In genomic region chr13:23678768-23679167, GRCh38 we compare ENCODE assay signal across 24 cellular contexts.
DNase-seq lines count a peak whose midpoint lies in the region; ATAC-seq, FAIRE-seq and TF ChIP-seq lines count a peak whose summit lies in the region.
"Had no signal": no experiment of that assay in that cellular context is flagged by ENCODE, and none has a peak within 500 bp of the region (broad histone marks: within the 10 kb centered on the region; RNA-seq: fewer than 3 reads in every experiment).

No MANE protein-coding gene starts in this region.

- peaks cover 7% of the 10 kb centered on the region for H3K9me3 Mint-ChIP-seq in activated naive CD8-positive, alpha-beta T cell treated with anti-CD3 and anti-CD28 coated beads, Interleukin-2, amount 10 ng/mL, durations not matched to agents 7 days and 5 days
- peaks cover 7% of the 10 kb centered on the region for H3K9me3 Mint-ChIP-seq in activated naive CD8-positive, alpha-beta T cell treated with anti-CD3 and anti-CD28 coated beads for 36 hours
- peaks cover 12% of the 10 kb centered on the region for H3K9me3 Mint-ChIP-seq in type B pancreatic cell
- no peaks in the 10 kb centered on the region for H3K9me3 Mint-ChIP-seq in activated naive CD8-positive, alpha-beta T cell treated with anti-CD3 and anti-CD28 coated beads, Interleukin-2, amount 50 U/mL, for 24 hours

- POLR2A ChIA-PET in activated naive CD8-positive, alpha-beta T cell treated with anti-CD3 and anti-CD28 coated beads, Interleukin-2, amount 10 ng/mL, durations not matched to agents 7 days and 5 days (lab: Charles Lee), result interaction anchor here (0.7 to 1.5 kb wide), 2 partner anchors 18 to 303 kb away, joined by 3 to 6 read pairs; no protein-coding TSS in a partner anchor

- peak overlapping the region; percentile 3 for H3K4me3 Mint-ChIP-seq in activated naive CD8-positive, alpha-beta T cell treated with anti-CD3 and anti-CD28 coated beads, Interleukin-2, amount 10 ng/mL, durations not matched to agents 7 days and 5 days
- H3K4me3 Mint-ChIP-seq in activated naive CD8-positive, alpha-beta T cell treated with anti-CD3 and anti-CD28 coated beads for 36 hours, result no peak overlapping the region
- H3K4me3 Mint-ChIP-seq in type B pancreatic cell, result no peak overlapping the region
- H3K4me3 Mint-ChIP-seq in activated naive CD8-positive, alpha-beta T cell treated with anti-CD3 and anti-CD28 coated beads, Interleukin-2, amount 50 U/mL, for 24 hours, result no peak overlapping the region
- H3K4me3 Mint-ChIP-seq: activated CD8-positive, alpha-beta T cell treated with anti-CD3 and anti-CD28 coated beads, Interleukin-2, amount 10 ng/mL, durations not matched to agents 7 days and 5 days; activated naive CD4-positive, alpha-beta T cell treated with anti-CD3 and anti-CD28 coated beads for 36 hours; memory B cell had no signal

- no peaks in the 10 kb centered on the region for H3K9me3 ChIP-seq in RWPE2 (ENCODE audit: severe bottlenecking)
- H3K9me3 ChIP-seq: gastroesophageal sphincter, upper lobe of right lung had no signal

- no peaks in the 10 kb centered on the region for H3K36me3 ChIP-seq in RWPE2 (ENCODE audit: low read depth)
- H3K36me3 ChIP-seq: BLaER1, gastroesophageal sphincter, upper lobe of right lung had no signal

- peak overlapping the region; percentile 48 for H3K27ac ChIP-seq in RWPE2 (ENCODE audit: poor library complexity, severe bottlenecking)
- H3K27ac ChIP-seq: BLaER1, gastroesophageal sphincter, upper lobe of right lung had no signal

- DNase-seq in activated naive CD8-positive, alpha-beta T cell treated with anti-CD3 and anti-CD28 coated beads, Interleukin-2, amount 10 ng/mL, durations not matched to agents 7 days and 5 days, result no peak
- no peak for DNase-seq in activated naive CD8-positive, alpha-beta T cell treated with anti-CD3 and anti-CD28 coated beads for 36 hours
- no peak for DNase-seq in RWPE2 (ENCODE audit: low spot score)
- DNase-seq in glomerular visceral epithelial cell (ENCODE audit: extremely low spot score), result peak; percentile 61
- DNase-seq in type B pancreatic cell (ENCODE audit: extremely low spot score, unreplicated experiment), result no peak
- DNase-seq in GM19239 (ENCODE audit: insufficient read length, low spot score), result no peak
- no peak for DNase-seq in dedifferentiated amniotic fluid mesenchymal stem cell (ENCODE audit: extremely low spot score)
- DNase-seq in activated naive CD8-positive, alpha-beta T cell treated with anti-CD3 and anti-CD28 coated beads, Interleukin-2, amount 50 U/mL, for 24 hours, result no peak
- DNase-seq: activated T-cell treated with anti-CD3 and anti-CD28 coated beads, Interleukin-2, amount 50 U/mL, for 1 hour; aorta; cerebellar nuclear complex; COR-L47; DND-41; NCI-H1436 treated with DMSO at 0.1 percent for 48 hours; NCI-H2171; upper lobe of right lung had no signal

- no peak for ATAC-seq in activated naive CD8-positive, alpha-beta T cell treated with anti-CD3 and anti-CD28 coated beads, Interleukin-2, amount 10 ng/mL, durations not matched to agents 7 days and 5 days (ENCODE audit: low read depth)
- ATAC-seq in RWPE2 (ENCODE audit: low read depth), result no peak
- ATAC-seq in activated naive CD8-positive, alpha-beta T cell treated with anti-CD3 and anti-CD28 coated beads, Interleukin-2, amount 50 U/mL, for 24 hours, result no peak
- ATAC-seq: esophagus mucosa, gastroesophageal sphincter, upper lobe of right lung had no signal

- H3K27me3 ChIP-seq in RWPE2 (ENCODE audit: insufficient read depth, poor library complexity, severe bottlenecking), result no peaks in the 10 kb centered on the region
- H3K27me3 ChIP-seq: BLaER1, gastroesophageal sphincter, upper lobe of right lung had no signal

- H3K27ac Mint-ChIP-seq in activated naive CD8-positive, alpha-beta T cell treated with anti-CD3 and anti-CD28 coated beads, Interleukin-2, amount 10 ng/mL, durations not matched to agents 7 days and 5 days, result no peak overlapping the region
- H3K27ac Mint-ChIP-seq in activated naive CD8-positive, alpha-beta T cell treated with anti-CD3 and anti-CD28 coated beads for 36 hours, result no peak overlapping the region
- H3K27ac Mint-ChIP-seq in type B pancreatic cell, result peak overlapping the region; percentile 50
- H3K27ac Mint-ChIP-seq in activated naive CD8-positive, alpha-beta T cell treated with anti-CD3 and anti-CD28 coated beads, Interleukin-2, amount 50 U/mL, for 24 hours, result no peak overlapping the region
- H3K27ac Mint-ChIP-seq: activated naive CD4-positive, alpha-beta T cell treated with anti-CD3 and anti-CD28 coated beads for 36 hours; memory B cell had no signal

- H3K36me3 Mint-ChIP-seq in activated naive CD8-positive, alpha-beta T cell treated with anti-CD3 and anti-CD28 coated beads, Interleukin-2, amount 10 ng/mL, durations not matched to agents 7 days and 5 days, result no peaks in the 10 kb centered on the region
- H3K36me3 Mint-ChIP-seq in activated naive CD8-positive, alpha-beta T cell treated with anti-CD3 and anti-CD28 coated beads for 36 hours, result no peaks in the 10 kb centered on the region
- peaks cover 27% of the 10 kb centered on the region for H3K36me3 Mint-ChIP-seq in type B pancreatic cell
- H3K36me3 Mint-ChIP-seq in activated naive CD8-positive, alpha-beta T cell treated with anti-CD3 and anti-CD28 coated beads, Interleukin-2, amount 50 U/mL, for 24 hours (ENCODE audit: low read depth), result no peaks in the 10 kb centered on the region
- H3K36me3 Mint-ChIP-seq: memory B cell had no signal

- peaks cover 14% of the 10 kb centered on the region for H3K4me1 Mint-ChIP-seq in activated naive CD8-positive, alpha-beta T cell treated with anti-CD3 and anti-CD28 coated beads, Interleukin-2, amount 10 ng/mL, durations not matched to agents 7 days and 5 days
- peaks cover 13% of the 10 kb centered on the region for H3K4me1 Mint-ChIP-seq in activated naive CD8-positive, alpha-beta T cell treated with anti-CD3 and anti-CD28 coated beads for 36 hours
- H3K4me1 Mint-ChIP-seq in type B pancreatic cell (ENCODE audit: unreplicated experiment), result peaks cover 22% of the 10 kb centered on the region
- H3K4me1 Mint-ChIP-seq in activated naive CD8-positive, alpha-beta T cell treated with anti-CD3 and anti-CD28 coated beads, Interleukin-2, amount 50 U/mL, for 24 hours, result peaks cover 10% of the 10 kb centered on the region
- H3K4me1 Mint-ChIP-seq: memory B cell had no signal

- peaks cover 17% of the 10 kb centered on the region for H3K27me3 Mint-ChIP-seq in activated naive CD8-positive, alpha-beta T cell treated with anti-CD3 and anti-CD28 coated beads, Interleukin-2, amount 10 ng/mL, durations not matched to agents 7 days and 5 days
- H3K27me3 Mint-ChIP-seq in activated naive CD8-positive, alpha-beta T cell treated with anti-CD3 and anti-CD28 coated beads for 36 hours, result peaks cover 6% of the 10 kb centered on the region
- no peaks in the 10 kb centered on the region for H3K27me3 Mint-ChIP-seq in type B pancreatic cell
- H3K27me3 Mint-ChIP-seq in activated naive CD8-positive, alpha-beta T cell treated with anti-CD3 and anti-CD28 coated beads, Interleukin-2, amount 50 U/mL, for 24 hours, result peaks cover 8% of the 10 kb centered on the region

- TF ChIP-seq CTCF in RWPE2 (IDR thresholded peaks at IDR 0.05; ENCODE audit: poor library complexity, severe bottlenecking) (no peak), type B pancreatic cell (conservative IDR thresholded peaks at IDR 0.05) (no peak)

- no peak overlapping the region for H3K4me3 ChIP-seq in RWPE2 (ENCODE audit: severe bottlenecking)
- H3K4me3 ChIP-seq: BLaER1, gastroesophageal sphincter, upper lobe of right lung had no signal

- FAIRE-seq in GM19239 (lab: Jason Lieb, UNC), result no peak
- FAIRE-seq: A204.1, H1 had no signal

- peaks cover 35% of the 10 kb centered on the region for H3K4me1 ChIP-seq in RWPE2 (ENCODE audit: insufficient read depth, poor library complexity, severe bottlenecking)
- H3K4me1 ChIP-seq: BLaER1 had no signal
